ENCODE assay signal across 10 cellular contexts in genomic region chr1:226635456-226635941, GRCh38.
A peak's percentile ranks its signal among the peaks of the same experiment; 100 is the strongest.
DNase-seq lines count a peak whose midpoint lies in the region; ATAC-seq and TF ChIP-seq lines count a peak whose summit lies in the region.
"Had no signal": no experiment of that assay in that cellular context is flagged by ENCODE, and none has a peak within 500 bp of the region (broad histone marks: within the 10 kb centered on the region; RNA-seq: fewer than 3 reads in every experiment).

No MANE protein-coding gene starts in this region.

- POLR2A ChIA-PET in activated CD8-positive, alpha-beta T cell treated with anti-CD3 and anti-CD28 coated beads, Interleukin-2, amount 10 ng/mL, durations not matched to agents 7 days and 5 days (lab: Charles Lee): interaction anchor here (0.6 kb wide), 1 partner anchor 48 kb away, joined by 4 read pairs; no protein-coding TSS in a partner anchor

- peaks cover 44% of the 10 kb centered on the region for H3K4me1 Mint-ChIP-seq in activated CD8-positive, alpha-beta T cell treated with anti-CD3 and anti-CD28 coated beads, Interleukin-2, amount 10 ng/mL, durations not matched to agents 7 days and 5 days (ENCODE audit: low read depth)
- H3K4me1 Mint-ChIP-seq in endothelial cell (ENCODE audit: unreplicated experiment) (peaks cover 39% of the 10 kb centered on the region), nephron progenitor cell (peaks cover 31% of the 10 kb centered on the region)
- H3K4me1 Mint-ChIP-seq in stimulated activated naive B cell treated with anti-CD40 and anti-IgM and Interleukin-4, amounts not matched to agents 10 μg/mL and 1 μg/mL and 100 μg/mL, for 72 hours: peaks cover 58 to 94% of the 10 kb centered on the region in 2 donors

- H3K79me2 ChIP-seq in MM.1S (ENCODE audit: low read length): no peaks in the 10 kb centered on the region

- H3F3A ChIP-seq in MM.1S (ENCODE audit: insufficient read depth, low read length): peaks cover 11% of the 10 kb centered on the region

- no peaks in the 10 kb centered on the region for H3K27me3 Mint-ChIP-seq in activated CD8-positive, alpha-beta T cell treated with anti-CD3 and anti-CD28 coated beads, Interleukin-2, amount 10 ng/mL, durations not matched to agents 7 days and 5 days (ENCODE audit: low read depth)
- H3K27me3 Mint-ChIP-seq in endothelial cell (ENCODE audit: unreplicated experiment) (peaks cover 22% of the 10 kb centered on the region), nephron progenitor cell (ENCODE audit: low read depth, poor library complexity) (peaks cover 16% of the 10 kb centered on the region)
- H3K27me3 Mint-ChIP-seq in stimulated activated naive B cell treated with anti-CD40 and anti-IgM and Interleukin-4, amounts not matched to agents 10 μg/mL and 1 μg/mL and 100 μg/mL, for 72 hours: no peaks in the 10 kb centered on the region

- no peaks in the 10 kb centered on the region for H4K20me1 ChIP-seq in MM.1S (ENCODE audit: insufficient read depth, low read length)

- H3K4me3 ChIP-seq in MM.1S (ENCODE audit: low read length): no peak overlapping the region

- no peaks in the 10 kb centered on the region for H3K9me2 ChIP-seq in MM.1S (replicated peaks; ENCODE audit: insufficient read depth, low read length)

- DNase-seq in MM.1S (peak; percentile 72), endothelial cell (ENCODE audit: low spot score) (no peak), RKO (ENCODE audit: low spot score) (no peak), nephron progenitor cell (no peak)
- DNase-seq in activated CD8-positive, alpha-beta T cell treated with anti-CD3 and anti-CD28 coated beads, Interleukin-2, amount 10 ng/mL, durations not matched to agents 7 days and 5 days: peak; percentile 52
- no peak for DNase-seq in stimulated activated naive B cell treated with anti-CD40 and anti-IgM and Interleukin-4, amounts not matched to agents 10 μg/mL and 1 μg/mL and 100 μg/mL, for 72 hours
- DNase-seq: anterior cingulate cortex, foreskin fibroblast had no signal

- ATAC-seq in activated CD8-positive, alpha-beta T cell treated with anti-CD3 and anti-CD28 coated beads, Interleukin-2, amount 10 ng/mL, durations not matched to agents 7 days and 5 days: peak; percentile 66
- ATAC-seq in stimulated activated naive B cell treated with anti-CD40 and anti-IgM and Interleukin-4, amounts not matched to agents 10 μg/mL and 1 μg/mL and 100 μg/mL, for 72 hours (replicated peaks): no peak
- ATAC-seq in GM18502 (IDR thresholded peaks at IDR 0.05; ENCODE audit: poor library complexity, unreplicated experiment) (no peak), HG03439 (IDR thresholded peaks at IDR 0.05; ENCODE audit: unreplicated experiment) (no peak)

- peak overlapping the region; percentile 84 for H3K27ac Mint-ChIP-seq in activated CD8-positive, alpha-beta T cell treated with anti-CD3 and anti-CD28 coated beads, Interleukin-2, amount 10 ng/mL, durations not matched to agents 7 days and 5 days
- H3K27ac Mint-ChIP-seq in endothelial cell (ENCODE audit: unreplicated experiment) (peak overlapping the region; percentile 64), nephron progenitor cell (no peak overlapping the region)
- peak overlapping the region; percentile 84 for H3K27ac Mint-ChIP-seq in stimulated activated naive B cell treated with anti-CD40 and anti-IgM and Interleukin-4, amounts not matched to agents 10 μg/mL and 1 μg/mL and 100 μg/mL, for 72 hours

- TF ChIP-seq CTCF in MM.1S (IDR thresholded peaks at IDR 0.05; ENCODE audit: low read length): no peak
- no peak for TF ChIP-seq CTCF in endothelial cell (IDR thresholded peaks at IDR 0.05; ENCODE audit: unreplicated experiment)
- TF ChIP-seq CTCF in nephron progenitor cell (IDR thresholded peaks at IDR 0.05): no peak

- peaks cover 40% of the 10 kb centered on the region for H3K36me3 Mint-ChIP-seq in activated CD8-positive, alpha-beta T cell treated with anti-CD3 and anti-CD28 coated beads, Interleukin-2, amount 10 ng/mL, durations not matched to agents 7 days and 5 days (ENCODE audit: low read depth)
- peaks cover 55% of the 10 kb centered on the region for H3K36me3 Mint-ChIP-seq in endothelial cell (ENCODE audit: low read depth, unreplicated experiment)
- H3K36me3 Mint-ChIP-seq in stimulated activated naive B cell treated with anti-CD40 and anti-IgM and Interleukin-4, amounts not matched to agents 10 μg/mL and 1 μg/mL and 100 μg/mL, for 72 hours: peaks cover 60 to 83% of the 10 kb centered on the region in 2 donors
- H3K36me3 Mint-ChIP-seq in nephron progenitor cell (ENCODE audit: low read depth): peaks cover 5% of the 10 kb centered on the region

- no peaks in the 10 kb centered on the region for H3K36me3 ChIP-seq in MM.1S (replicated peaks; ENCODE audit: insufficient read depth, low read length)

- H3K9me3 Mint-ChIP-seq in activated CD8-positive, alpha-beta T cell treated with anti-CD3 and anti-CD28 coated beads, Interleukin-2, amount 10 ng/mL, durations not matched to agents 7 days and 5 days (ENCODE audit: insufficient read depth): no peaks in the 10 kb centered on the region
- H3K9me3 Mint-ChIP-seq in endothelial cell (ENCODE audit: unreplicated experiment) (no peaks in the 10 kb centered on the region), nephron progenitor cell (no peaks in the 10 kb centered on the region)
- H3K9me3 Mint-ChIP-seq in stimulated activated naive B cell treated with anti-CD40 and anti-IgM and Interleukin-4, amounts not matched to agents 10 μg/mL and 1 μg/mL and 100 μg/mL, for 72 hours: peaks cover 0 to 2% of the 10 kb centered on the region in 2 donors

- H3K27ac ChIP-seq in MM.1S (ENCODE audit: low read length): peak overlapping the region; percentile 75; the same call in 1 of the 2 replicates

- CTCF ChIA-PET in activated CD8-positive, alpha-beta T cell treated with anti-CD3 and anti-CD28 coated beads, Interleukin-2, amount 10 ng/mL, durations not matched to agents 7 days and 5 days (lab: Charles Lee): interaction anchor here (0.9 to 4.9 kb wide), 7 partner anchors 8 to 191 kb away, joined by 3 to 72 read pairs (median 16); no protein-coding TSS in a partner anchor

- H3K4me2 ChIP-seq in MM.1S (ENCODE audit: low read depth, low read length): peak overlapping the region; percentile 48; the same call in 1 of the 2 replicates

- peak overlapping the region; percentile 8; the same call in 1 of the 2 replicates for H3K9ac ChIP-seq in MM.1S (ENCODE audit: low read length)

- no peaks in the 10 kb centered on the region for H3K27me3 ChIP-seq in MM.1S (replicated peaks; ENCODE audit: insufficient read depth, low read length)

- no peaks in the 10 kb centered on the region for H3K9me3 ChIP-seq in MM.1S (replicated peaks; ENCODE audit: insufficient read depth, low read length)

- H3K4me1 ChIP-seq in MM.1S (ENCODE audit: low read length): peaks cover 25% of the 10 kb centered on the region

- peak overlapping the region; percentile 57 for H3K4me3 Mint-ChIP-seq in activated CD8-positive, alpha-beta T cell treated with anti-CD3 and anti-CD28 coated beads, Interleukin-2, amount 10 ng/mL, durations not matched to agents 7 days and 5 days
- H3K4me3 Mint-ChIP-seq in endothelial cell (ENCODE audit: unreplicated experiment) (peak overlapping the region; percentile 71), nephron progenitor cell (no peak overlapping the region)
- peak overlapping the region; percentile 35 to 52 for H3K4me3 Mint-ChIP-seq in stimulated activated naive B cell treated with anti-CD40 and anti-IgM and Interleukin-4, amounts not matched to agents 10 μg/mL and 1 μg/mL and 100 μg/mL, for 72 hours

- no peak overlapping the region for H2AFZ ChIP-seq in MM.1S (ENCODE audit: low read length)

Comparison
In these comparisons a context has a peak if more than half of its experiments do, and no peak if none do; other contexts are left out.
1. DNase-seq: peak in MM.1S (single experiment) and activated CD8-positive, alpha-beta T cell treated with anti-CD3 and anti-CD28 coated beads, Interleukin-2, amount 10 ng/mL, durations not matched to agents 7 days and 5 days (single experiment); none in endothelial cell (single experiment), stimulated activated naive B cell treated with anti-CD40 and anti-IgM and Interleukin-4, amounts not matched to agents 10 μg/mL and 1 μg/mL and 100 μg/mL, for 72 hours (single experiment), RKO (single experiment) and nephron progenitor cell (single experiment).